In the genomic region with DNA sequence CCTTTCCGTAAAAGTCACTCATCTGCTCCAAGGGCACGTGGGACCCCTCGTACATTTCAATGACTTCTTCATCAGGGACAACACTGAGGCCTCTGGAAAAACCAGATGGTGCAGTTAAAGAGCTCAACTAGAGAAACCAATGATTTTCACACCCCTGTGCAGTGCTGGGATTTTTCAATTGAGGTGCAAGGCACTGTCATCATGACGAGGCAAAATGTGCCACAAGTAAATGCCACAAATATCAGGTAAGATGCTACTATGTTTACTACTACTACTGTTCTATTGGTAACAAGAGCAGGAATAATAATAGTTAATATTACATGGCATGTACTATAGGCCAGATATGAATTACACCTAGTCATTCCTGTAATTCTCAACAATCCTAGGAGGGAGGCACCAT, we compare ENCODE assay signal across 15 cellular contexts.
"Had no signal": no experiment of that assay in that cellular context is flagged by ENCODE, and none has a peak within 500 bp of the region (broad histone marks: within the 10 kb centered on the region; RNA-seq: fewer than 3 reads in every experiment).

No MANE protein-coding gene starts in this region.

- H3K27me3 ChIP-seq: esophagus squamous epithelium had no signal

- H2AFZ ChIP-seq: parathyroid adenoma had no signal

- DNase-seq: activated CD4-positive, alpha-beta memory T cell treated with anti-CD3 and anti-CD28 coated beads, Interleukin-2, amount 10 ng/mL, durations not matched to agents 7 days and 5 days; activated CD4-positive, alpha-beta T cell treated with anti-CD3 and anti-CD28 coated beads for 4 hours; activated CD8-positive, alpha-beta memory T cell treated with anti-CD3 and anti-CD28 coated beads, Interleukin-2, amount 10 ng/mL, durations not matched to agents 7 days and 5 days; activated naive CD4-positive, alpha-beta T cell treated with anti-CD3 and anti-CD28 coated beads for 36 hours; activated T-cell treated with anti-CD3 and anti-CD28 coated beads, Interleukin-2, amount 50 U/mL, for 1 hour; cerebellar nuclear complex; effector CD8-positive, alpha-beta T cell; esophagus squamous epithelium; left cardiac atrium; natural killer cell; stimulated activated naive B cell treated with anti-CD40 and anti-IgM and Interleukin-4, amounts not matched to agents 10 μg/mL and 1 μg/mL and 100 μg/mL, for 72 hours; SW 1271; T-helper 2 cell had no signal

- H3K9ac ChIP-seq: parathyroid adenoma had no signal

- H3K4me3 ChIP-seq: esophagus squamous epithelium had no signal

- ATAC-seq: activated CD8-positive, alpha-beta memory T cell treated with anti-CD3 and anti-CD28 coated beads, Interleukin-2, amount 10 ng/mL, durations not matched to agents 7 days and 5 days; left cardiac atrium; natural killer cell; stimulated activated naive B cell treated with anti-CD40 and anti-IgM and Interleukin-4, amounts not matched to agents 10 μg/mL and 1 μg/mL and 100 μg/mL, for 72 hours; WTC11 had no signal

- H3K27ac ChIP-seq: parathyroid adenoma had no signal

- H3K9me3 ChIP-seq: esophagus squamous epithelium had no signal
